ENCODE assay signal across 17 cellular contexts in genomic region chr4:8830611-8831200, GRCh38. TPM values are rescaled to one million over a fixed set of nuclear protein-coding genes. Genes with fewer than 3 reads are reported as not detected.
A peak's percentile ranks its signal among the peaks of the same experiment; 100 is the strongest.
DNase-seq lines count a peak whose midpoint lies in the region; ATAC-seq, FAIRE-seq and TF ChIP-seq lines count a peak whose summit lies in the region.
"Had no signal": no experiment of that assay in that cellular context is flagged by ENCODE, and none has a peak within 500 bp of the region (broad histone marks: within the 10 kb centered on the region; RNA-seq: fewer than 3 reads in every experiment).

No MANE protein-coding gene starts in this region.

- intact Hi-C loops in colonic mucosa (cut with DNase I): no loop called here

- peaks cover 0 to 2% (median 2%) of the 10 kb centered on the region in 3 donors for H3K27me3 Mint-ChIP-seq in immature natural killer cell (ENCODE audit: low read depth in 3 of 3)

- H3K4me1 ChIP-seq in colonic mucosa (no peaks in the 10 kb centered on the region), suprapubic skin (no peaks in the 10 kb centered on the region)

- DNase-seq in D341Med (ENCODE audit: low spot score): peak; percentile 6
- peak; percentile 15 for DNase-seq in colonic mucosa
- peak; percentile 76 for DNase-seq in mesenteric fat pad (ENCODE audit: low spot score)
- peak; percentile 33 to 75 for DNase-seq in suprapubic skin (ENCODE audit: low spot score in 2 of 2)
- no peak for DNase-seq in GM19239 (ENCODE audit: insufficient read length, low spot score)
- no peak for DNase-seq in immature natural killer cell
- DNase-seq: C1 segment of cervical spinal cord; DMS153; MG63; NCI-H1105 treated with DMSO at 0.1 percent for 48 hours; NCI-H187; NCI-H69; NK-92 treated with Interleukin-12 subunit alpha and Interleukin-12 subunit beta, amount 100 ng/mL, for 24 hours; OCI-M1; RPMI8226 had no signal

- no peak overlapping the region for H3K4me3 Mint-ChIP-seq in immature natural killer cell

- no peak overlapping the region for H3K9ac ChIP-seq in colonic mucosa (ENCODE audit: low read depth in 2 of 2, low read length in 2 of 2)

- no peaks in the 10 kb centered on the region for H3K9me3 ChIP-seq in colonic mucosa
- no peaks in the 10 kb centered on the region for H3K9me3 ChIP-seq in suprapubic skin
- H3K9me3 ChIP-seq: MG63 had no signal

- peaks cover 0 to 6% (median 0%) of the 10 kb centered on the region in 6 donors for H3K9me3 Mint-ChIP-seq in immature natural killer cell

- TF ChIP-seq CTCF in colonic mucosa (IDR thresholded peaks at IDR 0.05) (no peak), suprapubic skin (IDR thresholded peaks at IDR 0.05) (no peak)

- no peak for ATAC-seq in HG03280 (IDR thresholded peaks at IDR 0.05; ENCODE audit: unreplicated experiment)

- H3K27ac Mint-ChIP-seq in immature natural killer cell: no peak overlapping the region

- H3K4me3 ChIP-seq in colonic mucosa (no peak overlapping the region), suprapubic skin (no peak overlapping the region)
- H3K4me3 ChIP-seq: MG63 had no signal

- FAIRE-seq in GM19239 (lab: Jason Lieb, UNC): no peak
- FAIRE-seq: H1 had no signal

- WGBS in suprapubic skin: 79% methylated on average over 11 of the region's 11 CpGs

- H3K36me3 ChIP-seq in colonic mucosa (no peaks in the 10 kb centered on the region), suprapubic skin (no peaks in the 10 kb centered on the region)
- H3K36me3 ChIP-seq: MG63 had no signal

- H3K27me3 ChIP-seq in colonic mucosa: no peaks in the 10 kb centered on the region
- H3K27me3 ChIP-seq in suprapubic skin: peaks cover 46% of the 10 kb centered on the region
- H3K27me3 ChIP-seq: MG63 had no signal

- TF ChIP-seq EP300 in suprapubic skin (IDR thresholded peaks at IDR 0.05): no peak

- H3K27ac ChIP-seq in colonic mucosa (no peak overlapping the region), suprapubic skin (no peak overlapping the region)

- H3K36me3 Mint-ChIP-seq in immature natural killer cell: no peaks in the 10 kb centered on the region

- no peak for TF ChIP-seq POLR2A in suprapubic skin (IDR thresholded peaks at IDR 0.05)

- no peaks in the 10 kb centered on the region for H3K4me1 Mint-ChIP-seq in immature natural killer cell

RNA-seq across cellular contexts. Expression of gene HMX1, which starts 40.9 kb away (rescaled TPM):
- total RNA-seq in colonic mucosa (not detected), mesenteric fat pad (not detected), suprapubic skin (not detected)
- not detected for polyA plus RNA-seq in immature natural killer cell
- polyA plus RNA-seq: H1 had no signal

Comparison
In these comparisons a context has a peak if more than half of its experiments do, and no peak if none do; other contexts are left out.
1. DNase-seq: peak in D341Med (single experiment), colonic mucosa (single experiment), mesenteric fat pad (single experiment) and suprapubic skin (2 of 2); none in GM19239 (single experiment) and immature natural killer cell (0 of 3).